ENCODE assay signal across 2 cellular contexts in the genomic region with DNA sequence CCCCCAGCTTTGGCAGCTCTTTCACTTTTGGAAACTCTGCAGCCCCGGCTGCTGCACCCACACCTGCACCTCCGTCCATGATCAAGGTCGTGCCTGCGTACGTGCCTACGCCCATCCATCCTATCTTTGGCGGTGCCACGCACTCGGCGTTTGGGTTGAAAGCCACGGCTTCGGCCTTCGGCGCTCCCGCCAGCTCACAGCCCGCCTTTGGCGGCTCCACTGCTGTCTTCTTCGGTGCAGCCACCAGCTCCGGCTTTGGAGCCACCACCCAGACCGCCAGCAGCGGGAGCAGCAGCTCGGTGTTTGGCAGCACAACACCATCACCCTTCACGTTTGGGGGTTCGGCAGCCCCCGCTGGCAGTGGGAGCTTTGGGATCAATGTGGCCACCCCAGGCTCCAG. TPM values are rescaled to one million over a fixed set of nuclear protein-coding genes. Genes with fewer than 3 reads are reported as not detected.
"Had no signal": no experiment of that assay in that cellular context is flagged by ENCODE, and none has a peak within 500 bp of the region (broad histone marks: within the 10 kb centered on the region; RNA-seq: fewer than 3 reads in every experiment).

No MANE protein-coding gene starts in this region.

RNA-seq across cellular contexts. Expression of a gene that starts 26.3 kb away (rescaled TPM):
- total RNA-seq: activated CD8-positive, alpha-beta T cell treated with anti-CD3 and anti-CD28 coated beads for 36 hours had no signal
- polyA plus RNA-seq: aorta had no signal
